Comparison of ENCODE assay signal across 23 cellular contexts in genomic region chr16:69837380-69837779, GRCh38.
A peak's percentile ranks its signal among the peaks of the same experiment; 100 is the strongest.
DNase-seq lines count a peak whose midpoint lies in the region; ATAC-seq and TF ChIP-seq lines count a peak whose summit lies in the region.
"Had no signal": no experiment of that assay in that cellular context is flagged by ENCODE, and none has a peak within 500 bp of the region (broad histone marks: within the 10 kb centered on the region; RNA-seq: fewer than 3 reads in every experiment).

No MANE protein-coding gene starts in this region.

- H3K4me3 ChIP-seq in heart right ventricle, result no peak overlapping the region
- no peak overlapping the region for H3K4me3 ChIP-seq in spleen
- H3K4me3 ChIP-seq in left lung, result no peak overlapping the region
- H3K4me3 ChIP-seq: A549, PC-9 had no signal

- ATAC-seq in heart right ventricle, result no peak
- no peak for ATAC-seq in Right ventricle myocardium superior (ENCODE audit: poor library complexity)
- ATAC-seq in memory B cell (ENCODE audit: low read depth), result no peak
- ATAC-seq in HG03432 (IDR thresholded peaks at IDR 0.05; ENCODE audit: unreplicated experiment), result no peak
- no peak for ATAC-seq in HG02642 (IDR thresholded peaks at IDR 0.05; ENCODE audit: poor library complexity, unreplicated experiment)
- no peak for ATAC-seq in left lung
- ATAC-seq: A549 had no signal

- H3K4me1 ChIP-seq in heart right ventricle (peaks cover 15 to 77% (median 49%) of the 10 kb centered on the region in 9 donors), spleen (peaks cover 0 to 48% (median 17%) of the 10 kb centered on the region in 6 donors), left lung (peaks cover 10 to 32% of the 10 kb centered on the region in 2 donors)

- H3K36me3 ChIP-seq in heart right ventricle (peaks cover 0 to 28% (median 1%) of the 10 kb centered on the region in 9 donors), spleen (peaks cover 0 to 61% (median 18%) of the 10 kb centered on the region in 6 donors), left lung (peaks cover 0 to 29% of the 10 kb centered on the region in 2 donors)

- H3K27ac ChIP-seq in heart right ventricle, result peak overlapping the region in 8 of 10 donors; percentile 40 to 87 (median 78)
- H3K27ac ChIP-seq in spleen, result peak overlapping the region in 6 of 8 donors; percentile 2 to 81 (median 72)
- no peak overlapping the region for H3K27ac ChIP-seq in left lung
- H3K27ac ChIP-seq: A549, HL-60, PC-9, RWPE1 had no signal

- H3K36me3 Mint-ChIP-seq in memory B cell, result peaks cover 23% of the 10 kb centered on the region

- no peaks in the 10 kb centered on the region for H3K27me3 ChIP-seq in heart right ventricle
- H3K27me3 ChIP-seq in spleen (replicated peaks in 1 of 7), result no peaks in the 10 kb centered on the region
- H3K27me3 ChIP-seq in left lung, result no peaks in the 10 kb centered on the region

- H3K4me3 Mint-ChIP-seq in memory B cell, result no peak overlapping the region
- H3K4me3 Mint-ChIP-seq: CD4-positive, alpha-beta memory T cell; H9; IgD-negative memory B cell had no signal

- no peaks in the 10 kb centered on the region for H3K27me3 Mint-ChIP-seq in memory B cell
- H3K27me3 Mint-ChIP-seq: CD4-positive, alpha-beta memory T cell; IgD-negative memory B cell had no signal

- TF ChIP-seq CTCF in heart right ventricle (IDR thresholded peaks at IDR 0.05), result no peak
- TF ChIP-seq CTCF in spleen (IDR thresholded peaks at IDR 0.05 in 8 of 11, conservative IDR thresholded peaks at IDR 0.05 in 3 of 11), result no peak
- TF ChIP-seq CTCF in left lung (IDR thresholded peaks at IDR 0.05), result no peak

- H3K27ac Mint-ChIP-seq in memory B cell, result peak overlapping the region; percentile 31

- no peaks in the 10 kb centered on the region for H3K4me1 Mint-ChIP-seq in memory B cell

- no peak for TF ChIP-seq POLR2A in spleen (IDR thresholded peaks at IDR 0.05)

- WGBS in heart right ventricle, 2 donors, result 92 to 94% methylated on average over 5 of the region's 5 CpGs
- WGBS in spleen, 5 donors, result 66 to 90% (median 86%) methylated on average over 5 of the region's 5 CpGs

- no peaks in the 10 kb centered on the region for H3K9me3 ChIP-seq in heart right ventricle
- no peaks in the 10 kb centered on the region for H3K9me3 ChIP-seq in spleen
- no peaks in the 10 kb centered on the region for H3K9me3 ChIP-seq in left lung
- H3K9me3 ChIP-seq: A549 had no signal

- intact Hi-C loops in heart right ventricle (cut with DNase I), result no loop called here
- intact Hi-C loops in Right ventricle myocardium superior (cut with DNase I), result no loop called here
- intact Hi-C loops in spleen (cut with DNase I; ENCODE audit: low total_unique reads), result no loop called here
- intact Hi-C loops in left lung (cut with DNase I), result no loop called here

- H3K9me3 Mint-ChIP-seq in memory B cell, result no peaks in the 10 kb centered on the region
- H3K9me3 Mint-ChIP-seq: CD4-positive, alpha-beta memory T cell; H9; IgD-negative memory B cell had no signal

- DNase-seq in heart right ventricle, result no peak
- DNase-seq in Right ventricle myocardium superior, result no peak
- DNase-seq in memory B cell (ENCODE audit: low spot score in 2 of 2), result no peak
- no peak for DNase-seq in spleen
- DNase-seq in left lung, result no peak
- DNase-seq: CD4-positive, alpha-beta memory T cell; DMS153; GDM1; H9; Kasumi-1; MM.1S; NCI-H1092 treated with DMSO at 0.1 percent for 48 hours; NCI-H146; NCI-H2029 treated with DMSO at 0.1 percent for 48 hours; NCI-H2171; NCI-H526; PC-9 had no signal

Comparison
In these comparisons a context has a peak if more than half of its experiments do, and no peak if none do; other contexts are left out.
1. H3K27ac ChIP-seq: peak in heart right ventricle (8 of 10) and spleen (6 of 8); none in left lung (0 of 2).